ENCODE assay signal across 17 cellular contexts in genomic region chr4:169058312-169058711, GRCh38. TPM values are rescaled to one million over a fixed set of nuclear protein-coding genes. Genes with fewer than 3 reads are reported as not detected.
A peak's percentile ranks its signal among the peaks of the same experiment; 100 is the strongest.
DNase-seq lines count a peak whose midpoint lies in the region; ATAC-seq and TF ChIP-seq lines count a peak whose summit lies in the region.
"Had no signal": no experiment of that assay in that cellular context is flagged by ENCODE, and none has a peak within 500 bp of the region (broad histone marks: within the 10 kb centered on the region; RNA-seq: fewer than 3 reads in every experiment).

No MANE protein-coding gene starts in this region.

- peak overlapping the region; percentile 64 for H3K27ac Mint-ChIP-seq in nephron progenitor cell
- H3K27ac Mint-ChIP-seq: CD4-positive, alpha-beta memory T cell; GM23338 had no signal

- ATAC-seq in Right ventricle myocardium superior (ENCODE audit: poor library complexity) (peak; percentile 13), left cardiac atrium (peak; percentile 6 to 32)
- ATAC-seq: GM23338 had no signal

- TF ChIP-seq POLR2A in vagina (IDR thresholded peaks at IDR 0.05) = no peak
- TF ChIP-seq POLR2A in sigmoid colon (IDR thresholded peaks at IDR 0.05) = no peak

- H3K9me3 ChIP-seq in skeletal muscle tissue (ENCODE audit: control insufficient read depth in 3 of 3, low read length in 3 of 3) (no peaks in the 10 kb centered on the region), vagina (no peaks in the 10 kb centered on the region), sigmoid colon (no peaks in the 10 kb centered on the region)
- H3K9me3 ChIP-seq: BLaER1 had no signal

- peaks cover 27% of the 10 kb centered on the region for H3K4me1 Mint-ChIP-seq in nephron progenitor cell
- H3K4me1 Mint-ChIP-seq: GM23338 had no signal

- intact Hi-C loops in Right ventricle myocardium superior (cut with DNase I) (no loop called here), cardiac septum (cut with DNase I) (no loop called here), left cardiac atrium (cut with DNase I) (no loop called here), vagina (cut with DNase I) (no loop called here), sigmoid colon (cut with DNase I) (no loop called here)

- H3K9ac ChIP-seq in skeletal muscle tissue (ENCODE audit: low read depth in 1 of 3, low read length in 3 of 3) = peak overlapping the region in 1 of 3 donors; percentile 25
- H3K9ac ChIP-seq: BLaER1 had no signal

- H3K27me3 Mint-ChIP-seq in nephron progenitor cell (ENCODE audit: low read depth, poor library complexity) = peaks cover 4% of the 10 kb centered on the region

- H3K9me3 Mint-ChIP-seq in nephron progenitor cell = no peaks in the 10 kb centered on the region
- H3K9me3 Mint-ChIP-seq: CD14-positive monocyte; CD4-positive, alpha-beta memory T cell; GM23338 had no signal

- no peak for TF ChIP-seq EP300 in sigmoid colon (IDR thresholded peaks at IDR 0.05)

- TF ChIP-seq CTCF in nephron progenitor cell (IDR thresholded peaks at IDR 0.05) (no peak), vagina (IDR thresholded peaks at IDR 0.05) (no peak), sigmoid colon (IDR thresholded peaks at IDR 0.05) (no peak)

- H3K27ac ChIP-seq in skeletal muscle tissue (ENCODE audit: low read depth, low read length) = peak overlapping the region; percentile 21
- no peak overlapping the region for H3K27ac ChIP-seq in vagina
- no peak overlapping the region for H3K27ac ChIP-seq in sigmoid colon
- H3K27ac ChIP-seq: 22Rv1, BLaER1 had no signal

- no peak overlapping the region for H3K4me3 Mint-ChIP-seq in nephron progenitor cell
- H3K4me3 Mint-ChIP-seq: CD14-positive monocyte; CD4-positive, alpha-beta memory T cell; GM23338 had no signal

- H3K36me3 ChIP-seq in skeletal muscle tissue (ENCODE audit: control insufficient read depth in 3 of 3, insufficient read depth in 3 of 3, low read length in 3 of 3) = no peaks in the 10 kb centered on the region
- H3K36me3 ChIP-seq in vagina = no peaks in the 10 kb centered on the region
- no peaks in the 10 kb centered on the region for H3K36me3 ChIP-seq in sigmoid colon
- H3K36me3 ChIP-seq: BLaER1 had no signal

- H3K4me1 ChIP-seq in skeletal muscle tissue (ENCODE audit: control insufficient read depth in 3 of 3, insufficient read depth in 3 of 3, low read length in 3 of 3) = peaks cover 22 to 27% (median 25%) of the 10 kb centered on the region in 3 donors
- peaks cover 39% of the 10 kb centered on the region for H3K4me1 ChIP-seq in vagina
- peaks cover 0 to 29% (median 15%) of the 10 kb centered on the region in 4 donors for H3K4me1 ChIP-seq in sigmoid colon

- DNase-seq in Right ventricle myocardium superior = peak; percentile 56
- DNase-seq in cardiac septum (ENCODE audit: low spot score) = no peak
- no peak for DNase-seq in left cardiac atrium
- DNase-seq in nephron progenitor cell = no peak
- DNase-seq in vagina (ENCODE audit: extremely low spot score in 2 of 2) = no peak
- DNase-seq in sigmoid colon = no peak
- DNase-seq: Calu3; CD4-positive, alpha-beta memory T cell; DMS79 treated with DMSO at 0.1 percent for 48 hours; GF-D8; HCEC 1CT; IMR-90 had no signal

- 92 to 94% methylated on average over 7 of the region's 7 CpGs for WGBS in sigmoid colon, 2 donors

- H3K36me3 Mint-ChIP-seq in nephron progenitor cell (ENCODE audit: low read depth) = no peaks in the 10 kb centered on the region
- H3K36me3 Mint-ChIP-seq: CD14-positive monocyte; CD4-positive, alpha-beta memory T cell had no signal

- H3K27me3 ChIP-seq in skeletal muscle tissue (ENCODE audit: control insufficient read depth in 3 of 3, insufficient read depth in 3 of 3, low read length in 3 of 3) (no peaks in the 10 kb centered on the region), vagina (no peaks in the 10 kb centered on the region), sigmoid colon (no peaks in the 10 kb centered on the region)
- H3K27me3 ChIP-seq: BLaER1 had no signal

- H3K4me3 ChIP-seq in skeletal muscle tissue (ENCODE audit: low read length in 3 of 3) (peak overlapping the region in 1 of 3 donors; percentile 8), vagina (no peak overlapping the region), sigmoid colon (no peak overlapping the region)
- H3K4me3 ChIP-seq: BLaER1, GM23338 had no signal

RNA-seq across cellular contexts. Expression of gene CBR4, which starts 48.3 kb away (rescaled TPM):
- total RNA-seq in Right ventricle myocardium superior = 23.5 TPM
- total RNA-seq in cardiac septum = 21.3 TPM
- 10 to 100 TPM; 14.5 to 17.1 TPM for total RNA-seq in left cardiac atrium
- total RNA-seq in skeletal muscle tissue = 19.8 TPM
- total RNA-seq in vagina = 13.0 TPM
- total RNA-seq in sigmoid colon = 10 to 100 TPM; 13.4 to 23.9 (median 20.6) TPM
- polyA plus RNA-seq in sigmoid colon = 10 to 100 TPM in 2 of 3 donors, 1 to 10 TPM in 1; 8.4 to 16.4 (median 11.4) TPM
